ENCODE assay signal across 6 cellular contexts in genomic region chrX:2214138-2214823, GRCh38.
A peak's percentile ranks its signal among the peaks of the same experiment; 100 is the strongest.
DNase-seq lines count a peak whose midpoint lies in the region; ATAC-seq, FAIRE-seq and TF ChIP-seq lines count a peak whose summit lies in the region.
"Not testable (repeated sequence)": the region's sequence is repeated elsewhere in the genome, so short reads cannot be mapped to it uniquely, and the experiment has no call there.

No MANE protein-coding gene starts in this region.

- TF ChIP-seq POLR2A in HCT116 (IDR thresholded peaks at IDR 0.05; ENCODE audit: borderline replicate concordance, extremely low read depth, insufficient read depth, insufficient read length); K562 (conservative IDR thresholded peaks at IDR 0.05): not testable (repeated sequence)

- H3K4me3 Mint-ChIP-seq in activated CD4-positive, alpha-beta memory T cell treated with anti-CD3 and anti-CD28 coated beads, Interleukin-2, amount 10 ng/mL, durations not matched to agents 7 days and 5 days; nephron progenitor cell: not testable (repeated sequence)

- H3K4me1 Mint-ChIP-seq in activated CD4-positive, alpha-beta memory T cell treated with anti-CD3 and anti-CD28 coated beads, Interleukin-2, amount 10 ng/mL, durations not matched to agents 7 days and 5 days; nephron progenitor cell: not testable (repeated sequence)

- WGBS in K562 (ENCODE audit: insufficient coverage, low coverage, missing lambda C conversion rate): 50% methylated on average over 7 of the region's 7 CpGs

- CTCF ChIA-PET in HCT116 (lab: Charles Lee); activated CD4-positive, alpha-beta memory T cell treated with anti-CD3 and anti-CD28 coated beads, Interleukin-2, amount 10 ng/mL, durations not matched to agents 7 days and 5 days (lab: Charles Lee); K562 (lab: Yijun Ruan, JAX; ENCODE audit: low intra/inter-chr PET ratio): not testable (repeated sequence)

- not testable (repeated sequence) for H3K4me2 ChIP-seq in HCT116 (ENCODE audit: low read length); K562 (ENCODE audit: insufficient read depth, low read length)

- not testable (repeated sequence) for TF ChIP-seq CTCF in HCT116 (IDR thresholded peaks at IDR 0.05 in 2 of 3, conservative IDR thresholded peaks at IDR 0.05 in 1 of 3; ENCODE audit: borderline replicate concordance in 1 of 3, insufficient read depth in 1 of 3, low read depth in 2 of 3, low read length in 2 of 3); K562 (IDR thresholded peaks at IDR 0.05 in 2 of 3, conservative IDR thresholded peaks at IDR 0.05 in 1 of 3; ENCODE audit: insufficient read depth in 2 of 3, low read depth in 1 of 3, low read length in 3 of 3); nephron progenitor cell (IDR thresholded peaks at IDR 0.05); neutrophil (IDR thresholded peaks at IDR 0.05)

- H3K4me3 ChIP-seq in HCT116 (replicated peaks in 1 of 2; ENCODE audit: low read depth in 1 of 2, low read length in 2 of 2); K562; neutrophil (ENCODE audit: low read depth in 1 of 2, low read length in 1 of 2): not testable (repeated sequence)

- H3K9me3 ChIP-seq in HCT116 (ENCODE audit: control insufficient read depth in 1 of 2, insufficient read depth in 1 of 2, low read depth in 1 of 2, low read length in 2 of 2); K562 (replicated peaks; ENCODE audit: control insufficient read depth, insufficient read depth, low read depth, low read length): not testable (repeated sequence)
- peaks cover 14% of the 10 kb centered on the region for H3K9me3 ChIP-seq in neutrophil

- TF ChIP-seq EP300 in K562 (IDR thresholded peaks at IDR 0.05; ENCODE audit: low read length): not testable (repeated sequence)

- H2AFZ ChIP-seq in HCT116 (ENCODE audit: low read depth, low read length, poor library complexity, severe bottlenecking); K562 (ENCODE audit: low read depth, low read length): not testable (repeated sequence)

- intact Hi-C loops in HCT116 (cut with micrococcal nuclease); K562 (cut with micrococcal nuclease): not testable (repeated sequence)

- in situ Hi-C loops in K562 (cut with MboI): not testable (repeated sequence)

- not testable (repeated sequence) for FAIRE-seq in K562 (lab: Jason Lieb, UNC)

- not testable (repeated sequence) for DNase-seq in HCT116 (ENCODE audit: low read depth, low spot score); activated CD4-positive, alpha-beta memory T cell treated with anti-CD3 and anti-CD28 coated beads, Interleukin-2, amount 10 ng/mL, durations not matched to agents 7 days and 5 days; K562 (ENCODE audit: extremely low read depth in 1 of 4, low spot score in 3 of 4); nephron progenitor cell
- DNase-seq in mesenteric fat pad (ENCODE audit: low spot score): peak; percentile 22

- H3K27me3 Mint-ChIP-seq in activated CD4-positive, alpha-beta memory T cell treated with anti-CD3 and anti-CD28 coated beads, Interleukin-2, amount 10 ng/mL, durations not matched to agents 7 days and 5 days; nephron progenitor cell (ENCODE audit: low read depth, poor library complexity): not testable (repeated sequence)

- H3K79me2 ChIP-seq in HCT116 (ENCODE audit: insufficient read depth, low read length); K562 (ENCODE audit: control insufficient read depth, insufficient read depth, low read length): not testable (repeated sequence)

- not testable (repeated sequence) for H3K9me2 ChIP-seq in HCT116 (ENCODE audit: insufficient read depth)

- not testable (repeated sequence) for TF ChIP-seq RAD21 in HCT116 (IDR thresholded peaks at IDR 0.05; ENCODE audit: low read depth); K562 (CRISPR knock-in tag; conservative IDR thresholded peaks at IDR 0.05 in 1 of 2, IDR thresholded peaks at IDR 0.05 in 1 of 2)

- not testable (repeated sequence) for H3K9me1 ChIP-seq in K562 (ENCODE audit: control insufficient read depth, insufficient read depth, low read length)

- not testable (repeated sequence) for ATAC-seq in HCT116, K562

- H4K20me1 ChIP-seq in HCT116 (ENCODE audit: insufficient read depth); K562 (replicated peaks; ENCODE audit: control insufficient read depth, insufficient read depth, low read length): not testable (repeated sequence)

- peaks cover 60% of the 10 kb centered on the region for H3K9me3 Mint-ChIP-seq in activated CD4-positive, alpha-beta memory T cell treated with anti-CD3 and anti-CD28 coated beads, Interleukin-2, amount 10 ng/mL, durations not matched to agents 7 days and 5 days
- H3K9me3 Mint-ChIP-seq in nephron progenitor cell: peaks cover 61% of the 10 kb centered on the region

- BruUV-seq in HCT116 (replicated peaks; lab: Mats Ljungman, UMichigan); K562 (replicated peaks; lab: Mats Ljungman, UMichigan): not testable (repeated sequence)

- POLR2A ChIA-PET in HCT116 (lab: Charles Lee); activated CD4-positive, alpha-beta memory T cell treated with anti-CD3 and anti-CD28 coated beads, Interleukin-2, amount 10 ng/mL, durations not matched to agents 7 days and 5 days (lab: Charles Lee); K562 (lab: Yijun Ruan, JAX): not testable (repeated sequence)

- 0 out of 2 replicates have a peak overlapping the region, but pooled peaks have one; percentile 19 for H3K27ac ChIP-seq in HCT116 (ENCODE audit: low read depth, low read length)
- not testable (repeated sequence) for H3K27ac ChIP-seq in K562 (ENCODE audit: extremely low read depth, low read depth, low read length)
- H3K27ac ChIP-seq in neutrophil: peak overlapping the region; percentile 72

- peaks cover 13% of the 10 kb centered on the region for H3K36me3 Mint-ChIP-seq in activated CD4-positive, alpha-beta memory T cell treated with anti-CD3 and anti-CD28 coated beads, Interleukin-2, amount 10 ng/mL, durations not matched to agents 7 days and 5 days (ENCODE audit: low read depth)
- H3K36me3 Mint-ChIP-seq in nephron progenitor cell (ENCODE audit: low read depth): peaks cover 51% of the 10 kb centered on the region

- peak overlapping the region; percentile 31 for H3K27ac Mint-ChIP-seq in activated CD4-positive, alpha-beta memory T cell treated with anti-CD3 and anti-CD28 coated beads, Interleukin-2, amount 10 ng/mL, durations not matched to agents 7 days and 5 days
- H3K27ac Mint-ChIP-seq in nephron progenitor cell: peak overlapping the region; percentile 66

- H3K27me3 ChIP-seq in HCT116 (ENCODE audit: insufficient read depth, low read length); neutrophil: not testable (repeated sequence)
- H3K27me3 ChIP-seq in K562 (ENCODE audit: control insufficient read depth in 2 of 2, insufficient read depth in 2 of 2, low read length in 2 of 2): peaks cover 0 to 11% of the 10 kb centered on the region in 2 experiments; a peak in 2 of 5 replicates

- RAD21 ChIA-PET in HCT116 (lab: Charles Lee; ENCODE audit: low non-redundant PET in 1 of 2, low total read pairs in 2 of 2, uncharacterized antibody in 2 of 2, unreplicated experiment in 2 of 2): not testable (repeated sequence)

- not testable (repeated sequence) for H3K4me1 ChIP-seq in HCT116 (ENCODE audit: control insufficient read depth in 1 of 2, insufficient read depth in 2 of 2, low read length in 2 of 2); K562 (replicated peaks in 1 of 2; ENCODE audit: control insufficient read depth in 2 of 2, insufficient read depth in 2 of 2, low read length in 2 of 2); neutrophil (ENCODE audit: control insufficient read depth in 1 of 2, insufficient read depth in 1 of 2, low read depth in 1 of 2, low read length in 1 of 2)

- not testable (repeated sequence) for H3K9ac ChIP-seq in HCT116 (ENCODE audit: low read length); K562 (ENCODE audit: insufficient read depth in 1 of 2, low read depth in 2 of 2, low read length in 2 of 2)

- H3K36me3 ChIP-seq in HCT116 (ENCODE audit: control insufficient read depth in 1 of 2, insufficient read depth in 2 of 2, low read length in 2 of 2); K562 (ENCODE audit: control insufficient read depth, insufficient read depth, low read length); neutrophil: not testable (repeated sequence)

TF ChIP-seq in K562, 482 proteins besides CTCF, POLR2A, EP300 and RAD21:
- 0 out of 4 replicates have a peak, but pooled peaks of 1 of the 2 experiments have one; percentile 5 for TF ChIP-seq ETV6 (IDR thresholded peaks at IDR 0.05; ENCODE audit: borderline replicate concordance in 1 of 2, low read depth in 2 of 2, low read length in 1 of 2)
- not testable (repeated sequence) for TF ChIP-seq ETV6 (CRISPR knock-in tag; IDR thresholded peaks at IDR 0.05; ENCODE audit: borderline replicate concordance)
- TF ChIP-seq, protein P1, sequence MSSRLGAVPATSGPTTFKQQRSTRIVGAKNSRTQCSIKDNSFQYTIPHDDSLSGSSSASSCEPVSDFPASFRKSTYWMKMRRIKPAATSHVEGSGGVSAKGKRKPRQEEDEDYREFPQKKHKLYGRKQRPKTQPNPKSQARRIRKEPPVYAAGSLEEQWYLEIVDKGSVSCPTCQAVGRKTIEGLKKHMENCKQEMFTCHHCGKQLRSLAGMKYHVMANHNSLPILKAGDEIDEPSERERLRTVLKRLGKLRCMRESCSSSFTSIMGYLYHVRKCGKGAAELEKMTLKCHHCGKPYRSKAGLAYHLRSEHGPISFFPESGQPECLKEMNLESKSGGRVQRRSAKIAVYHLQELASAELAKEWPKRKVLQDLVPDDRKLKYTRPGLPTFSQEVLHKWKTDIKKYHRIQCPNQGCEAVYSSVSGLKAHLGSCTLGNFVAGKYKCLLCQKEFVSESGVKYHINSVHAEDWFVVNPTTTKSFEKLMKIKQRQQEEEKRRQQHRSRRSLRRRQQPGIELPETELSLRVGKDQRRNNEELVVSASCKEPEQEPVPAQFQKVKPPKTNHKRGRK (tag; IDR thresholded peaks at IDR 0.05): peak; percentile 88
